16 cellular contexts compared by ENCODE assay signal in the genomic region with DNA sequence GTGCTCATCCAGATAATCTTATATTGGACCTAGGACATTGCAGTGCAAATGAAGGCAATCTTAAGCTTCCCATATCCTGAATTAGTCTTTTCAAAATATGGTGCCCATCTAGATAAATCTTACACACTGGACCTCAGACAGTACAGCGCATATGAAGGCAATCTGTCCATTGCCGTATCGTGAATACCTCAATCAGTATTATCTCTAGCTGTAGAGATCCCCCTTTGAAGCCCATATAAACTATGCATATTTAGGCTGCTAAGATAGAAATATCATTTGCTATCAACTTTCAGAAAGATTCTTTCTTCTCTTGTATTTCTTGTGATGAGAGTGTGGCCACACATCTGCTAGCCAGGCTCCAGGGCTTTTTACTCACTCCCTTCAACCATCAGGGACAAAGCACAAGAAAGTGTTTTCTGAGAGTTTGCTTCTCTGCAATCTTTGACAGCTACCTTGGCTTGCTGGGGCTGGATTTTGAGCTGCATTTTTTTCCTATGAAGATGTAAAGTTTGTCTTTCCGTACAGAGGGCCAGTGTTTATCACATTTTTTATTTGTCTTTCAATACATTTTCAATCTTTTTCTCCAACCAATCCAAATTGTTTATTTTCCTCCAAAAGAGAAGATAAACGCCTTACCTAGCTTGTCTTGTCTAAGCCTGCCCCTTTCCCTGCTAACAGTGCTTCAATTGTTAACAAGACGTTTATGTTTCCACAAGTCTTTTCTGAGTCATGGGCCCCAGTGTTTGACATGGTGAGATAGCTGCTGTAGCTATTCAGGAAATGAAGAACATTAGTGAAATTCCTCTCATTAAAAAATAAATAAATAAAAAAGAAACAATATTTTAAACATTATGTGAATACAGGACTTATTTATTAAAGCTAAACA. TPM values are rescaled to one million over a fixed set of nuclear protein-coding genes. Genes with fewer than 3 reads are reported as not detected.
A peak's percentile ranks its signal among the peaks of the same experiment; 100 is the strongest.
DNase-seq lines count a peak whose midpoint lies in the region; ATAC-seq, FAIRE-seq and TF ChIP-seq lines count a peak whose summit lies in the region.
"Had no signal": no experiment of that assay in that cellular context is flagged by ENCODE, and none has a peak within 500 bp of the region (broad histone marks: within the 10 kb centered on the region; RNA-seq: fewer than 3 reads in every experiment).

No MANE protein-coding gene starts in this region.

- no peaks in the 10 kb centered on the region for H3K27me3 Mint-ChIP-seq in astrocyte (ENCODE audit: low read depth, unreplicated experiment)

- H3K9me3 Mint-ChIP-seq in astrocyte (ENCODE audit: unreplicated experiment) = no peaks in the 10 kb centered on the region

- peak overlapping the region; percentile 63 for H3K27ac Mint-ChIP-seq in astrocyte (ENCODE audit: unreplicated experiment)

- H3K9me3 ChIP-seq in astrocyte (ENCODE audit: insufficient read depth, low read depth, low read length) = no peaks in the 10 kb centered on the region
- H3K9me3 ChIP-seq: ovary, upper lobe of right lung had no signal

- no peaks in the 10 kb centered on the region for H3K79me2 ChIP-seq in astrocyte (ENCODE audit: insufficient read depth, low read length)

- peak overlapping the region; percentile 41 for H3K27ac ChIP-seq in astrocyte (ENCODE audit: low read depth, low read length)
- H3K27ac ChIP-seq: ovary, upper lobe of right lung had no signal

- DNase-seq in A172 (ENCODE audit: low spot score) (peak; percentile 59), HPDE6-E6E7 (ENCODE audit: extremely low spot score) (peak; percentile 75), astrocyte (ENCODE audit: low read depth) (peak; percentile 81), iris pigment epithelial cell (ENCODE audit: low read depth) (peak; percentile 93), GM19240 (ENCODE audit: insufficient read length, low spot score) (no peak)
- DNase-seq in activated CD8-positive, alpha-beta memory T cell treated with anti-CD3 and anti-CD28 coated beads for 24 hours = no peak
- DNase-seq: activated CD4-positive, CD25-positive, alpha-beta regulatory T cell treated with anti-CD3 and anti-CD28 coated beads, Interleukin-2, amount 50 U/mL, for 72 hours; activated T-cell treated with anti-CD3 and anti-CD28 coated beads, Interleukin-2, amount 50 U/mL, for 4 hours; DND-41; NCI-H2029 treated with DMSO at 0.1 percent for 48 hours; ovary; SW 1271; upper lobe of right lung had no signal

- no peaks in the 10 kb centered on the region for H3K36me3 Mint-ChIP-seq in astrocyte (ENCODE audit: low read depth, unreplicated experiment)

- peak overlapping the region; percentile 22 for H3K9ac ChIP-seq in astrocyte (ENCODE audit: low read length)

- H2AFZ ChIP-seq in astrocyte (ENCODE audit: low read depth, low read length) = no peak overlapping the region

- FAIRE-seq in astrocyte (lab: Jason Lieb, UNC) = peak; percentile 74

- H4K20me1 ChIP-seq in astrocyte (ENCODE audit: insufficient read depth, low read length) = no peaks in the 10 kb centered on the region

- H3K4me2 ChIP-seq in astrocyte (ENCODE audit: low read length) = peak overlapping the region; percentile 64

- H3K27me3 ChIP-seq in astrocyte (ENCODE audit: insufficient read depth, low read length) = no peaks in the 10 kb centered on the region
- H3K27me3 ChIP-seq: ovary, upper lobe of right lung had no signal

- TF ChIP-seq CTCF in astrocyte (IDR thresholded peaks at IDR 0.05; ENCODE audit: insufficient read depth, low read depth, low read length) = no peak

- H3K4me1 ChIP-seq in astrocyte (ENCODE audit: insufficient read depth, low read length) = peaks cover 7% of the 10 kb centered on the region
- H3K4me1 ChIP-seq: upper lobe of right lung had no signal

- no peak overlapping the region for H3K4me3 Mint-ChIP-seq in astrocyte (ENCODE audit: unreplicated experiment)
- H3K4me3 Mint-ChIP-seq: activated T-cell treated with anti-CD3 and anti-CD28 coated beads, Interleukin-2, amount 50 U/mL, for 4 hours had no signal

- H3K4me1 Mint-ChIP-seq in astrocyte (ENCODE audit: low read depth, unreplicated experiment) = peaks cover 21% of the 10 kb centered on the region

- no peaks in the 10 kb centered on the region for H3K36me3 ChIP-seq in astrocyte (ENCODE audit: insufficient read depth, low read length)
- H3K36me3 ChIP-seq: ovary, upper lobe of right lung had no signal

- ATAC-seq in GM18873 (IDR thresholded peaks at IDR 0.05; ENCODE audit: low FRiP score, unreplicated experiment) = no peak
- ATAC-seq in HG03521 (IDR thresholded peaks at IDR 0.05; ENCODE audit: unreplicated experiment) = no peak
- ATAC-seq: activated T-cell treated with anti-CD3 and anti-CD28 coated beads, Interleukin-2, amount 50 U/mL, for 4 hours; upper lobe of right lung had no signal

- no peak overlapping the region for H3K4me3 ChIP-seq in astrocyte (ENCODE audit: insufficient read depth, low read depth, low read length)
- H3K4me3 ChIP-seq: lung, ovary, upper lobe of right lung had no signal

RNA-seq across cellular contexts. Expression of gene FAT1, which starts 57.6 kb away (rescaled TPM):
- total RNA-seq in A172 (2014; rRNA removed; shearing (Covaris generic)) = 124 and 128 TPM in 2 replicates
- total RNA-seq in astrocyte = 590 and 591 TPM in 2 replicates

Comparison
In these comparisons a context has a peak if more than half of its experiments do, and no peak if none do; other contexts are left out.
1. DNase-seq: peak in A172 (single experiment), HPDE6-E6E7 (single experiment), astrocyte (single experiment) and iris pigment epithelial cell (single experiment); none in GM19240 (single experiment) and activated CD8-positive, alpha-beta memory T cell treated with anti-CD3 and anti-CD28 coated beads for 24 hours (single experiment).